Comparison of ENCODE assay signal across 8 cellular contexts in genomic region chr2:70767094-70767698, GRCh38. TPM values are rescaled to one million over a fixed set of nuclear protein-coding genes. Genes with fewer than 3 reads are reported as not detected.
DNase-seq lines count a peak whose midpoint lies in the region; ATAC-seq and TF ChIP-seq lines count a peak whose summit lies in the region.

No MANE protein-coding gene starts in this region.

- no peak overlapping the region for H3T11ph ChIP-seq in H9 (ENCODE audit: low read length)

- H3K27ac ChIP-seq in H9 (ENCODE audit: insufficient read length, low read depth, low read length) = no peak overlapping the region
- H3K27ac ChIP-seq in parathyroid adenoma = no peak overlapping the region

- H3K9me3 Mint-ChIP-seq in H9 (no peaks in the 10 kb centered on the region; a peak in 1 of 5 replicates), T-cell (no peaks in the 10 kb centered on the region)

- no peak overlapping the region for H2BK15ac ChIP-seq in H9 (ENCODE audit: low read depth, low read length)

- H3K9ac ChIP-seq in H9 (ENCODE audit: extremely low read depth, insufficient read length, low read length) = peak overlapping the region; percentile 53
- no peak overlapping the region for H3K9ac ChIP-seq in parathyroid adenoma

- peaks cover 48 to 53% of the 10 kb centered on the region in 2 experiments for H3K4me1 Mint-ChIP-seq in H9
- peaks cover 10 to 16% (median 15%) of the 10 kb centered on the region in 3 donors for H3K4me1 Mint-ChIP-seq in T-cell

- POLR2A ChIA-PET in T-cell (lab: Charles Lee) = no interaction called here

- H3K4me2 ChIP-seq in H9 (ENCODE audit: insufficient read depth, insufficient read length, low read length) = peak overlapping the region; percentile 95
- peak overlapping the region; percentile 71 for H3K4me2 ChIP-seq in parathyroid adenoma (ENCODE audit: low read length)

- H3K23me2 ChIP-seq in H9 (ENCODE audit: insufficient read length, low read depth, low read length, poor library complexity, severe bottlenecking) = peaks cover 5% of the 10 kb centered on the region

- H3K27me3 Mint-ChIP-seq in H9 (ENCODE audit: low read depth) = peaks cover 3% of the 10 kb centered on the region; the same call in 1 of the 2 replicates
- H3K27me3 Mint-ChIP-seq in T-cell = peaks cover 25 to 58% of the 10 kb centered on the region in 2 donors

- peak overlapping the region; percentile 80 to 94 for H3K4me3 Mint-ChIP-seq in H9
- H3K4me3 Mint-ChIP-seq in T-cell = peak overlapping the region; percentile 81 to 86 (median 83)

- H3K4me3 ChIP-seq in parathyroid adenoma (ENCODE audit: low read depth, low read length) = peak overlapping the region; percentile 29

- H3K27ac Mint-ChIP-seq in H9 (peak overlapping the region; percentile 76 to 98 (median 83); a peak in 5 of 7 replicates), T-cell (no peak overlapping the region)

- H2BK5ac ChIP-seq in H9 (ENCODE audit: insufficient read length, low read length) = no peak overlapping the region

- no peak overlapping the region for H2BK12ac ChIP-seq in H9 (ENCODE audit: insufficient read length, low read depth, low read length)

- H2BK20ac ChIP-seq in H9 (ENCODE audit: low read depth, low read length, poor library complexity, severe bottlenecking) = no peak overlapping the region

- no peak overlapping the region for H3K56ac ChIP-seq in H9 (ENCODE audit: insufficient read length, low read depth, low read length)

- H3K27me3 ChIP-seq in H9 (ENCODE audit: insufficient read depth, low read length) = no peaks in the 10 kb centered on the region
- H3K27me3 ChIP-seq in parathyroid adenoma (ENCODE audit: control insufficient read depth, insufficient read depth, low read length) = peaks cover 3% of the 10 kb centered on the region

- DNase-seq in A172 (ENCODE audit: low spot score) (peak; percentile 42), H9 (peak; percentile 83), T-cell (peak in 6 of 34 experiments; percentile 4 to 13 (median 7)), OCI-M1 (lab: John Stamatoyannopoulos, UW) (no peak), superior temporal gyrus (ENCODE audit: extremely low spot score) (no peak)

- no peak overlapping the region for H3K4ac ChIP-seq in H9 (ENCODE audit: low read depth, low read length)

- H3K36me3 ChIP-seq in parathyroid adenoma (ENCODE audit: control insufficient read depth, insufficient read depth, low read length) = no peaks in the 10 kb centered on the region

- H2BK120ac ChIP-seq in H9 (ENCODE audit: low read depth, low read length, poor library complexity, severe bottlenecking) = no peak overlapping the region

- H2AK5ac ChIP-seq in H9 (ENCODE audit: insufficient read length, low read length) = no peak overlapping the region

- H3K4me1 ChIP-seq in H9 (ENCODE audit: insufficient read depth, low read length) = peaks cover 16% of the 10 kb centered on the region; the same call in 1 of the 2 replicates
- no peaks in the 10 kb centered on the region for H3K4me1 ChIP-seq in parathyroid adenoma

- TF ChIP-seq CTCF in H9 (conservative IDR thresholded peaks at IDR 0.05) (no peak), parathyroid adenoma (IDR thresholded peaks at IDR 0.05) (no peak)

- H3K18ac ChIP-seq in H9 (ENCODE audit: insufficient read length, low read depth, low read length) = peak overlapping the region; percentile 0

- ATAC-seq in T-cell (replicated peaks in 1 of 4) (peak; percentile 28 to 54 (median 43)), esophagus mucosa (peak; percentile 25), HG03175 (IDR thresholded peaks at IDR 0.05; ENCODE audit: unreplicated experiment) (no peak)

- peaks cover 4 to 7% (median 5%) of the 10 kb centered on the region in 3 experiments; a peak in 6 of 7 replicates for H3K36me3 Mint-ChIP-seq in H9 (ENCODE audit: insufficient read depth in 1 of 3, low read depth in 3 of 3)
- H3K36me3 Mint-ChIP-seq in T-cell = no peaks in the 10 kb centered on the region

- H4K5ac ChIP-seq in H9 (ENCODE audit: insufficient read length, low read depth, low read length) = no peak overlapping the region

- no peak overlapping the region for H3K23ac ChIP-seq in H9 (ENCODE audit: insufficient read length, low read depth, low read length)

- CTCF ChIA-PET in T-cell (lab: Charles Lee) = no interaction called here

- H4K8ac ChIP-seq in H9 (replicated peaks; ENCODE audit: insufficient read length, low read depth, low read length) = no peak overlapping the region

- no peaks in the 10 kb centered on the region for H4K20me1 ChIP-seq in H9 (ENCODE audit: control insufficient read depth, insufficient read depth, insufficient read length)

- H3K9me3 ChIP-seq in H9 (ENCODE audit: control insufficient read depth, low read depth, low read length) (no peaks in the 10 kb centered on the region), parathyroid adenoma (ENCODE audit: control insufficient read depth, low read length) (no peaks in the 10 kb centered on the region)

- H2AFZ ChIP-seq in H9 (ENCODE audit: low read length) (no peak overlapping the region), parathyroid adenoma (peak overlapping the region; percentile 70)

- H3K79me2 ChIP-seq in H9 (ENCODE audit: insufficient read depth, low read length) (peaks cover 31% of the 10 kb centered on the region; the same call in 1 of the 2 replicates), parathyroid adenoma (no peaks in the 10 kb centered on the region)

- WGBS in H9 (ENCODE audit: extremely low coverage, insufficient read length, low lambda C conversion rate) = no CpG with 5 or more reads among the region's 51 CpGs

- peak overlapping the region; percentile 86; the same call in 1 of the 2 replicates for H3K14ac ChIP-seq in H9 (ENCODE audit: insufficient read depth, low read length)

- no peak overlapping the region for H4K91ac ChIP-seq in H9 (ENCODE audit: insufficient read length, low read depth, low read length)

- no peaks in the 10 kb centered on the region for H3K79me1 ChIP-seq in H9 (ENCODE audit: insufficient read depth, low read depth, low read length, poor library complexity, severe bottlenecking)

RNA-seq across cellular contexts. Expression of gene ADD2, which starts 0.8 kb away (rescaled TPM):
- 47.5 and 50.5 TPM in 2 replicates for total RNA-seq in A172 (2014; rRNA removed; shearing (Covaris generic))
- total RNA-seq in H9 (2021) = 124 TPM in 2 replicates
- 1 to 10 TPM; 4.7 to 7.9 (median 7.1) TPM for total RNA-seq in T-cell
- total RNA-seq in esophagus mucosa = 0.56 TPM

RNA-seq across cellular contexts. Expression of gene FIGLA, which starts 23.2 kb away (rescaled TPM):
- not detected in 2 replicates for total RNA-seq in A172 (2014; rRNA removed; shearing (Covaris generic))
- not detected in 2 replicates for total RNA-seq in H9 (2021)
- total RNA-seq in T-cell = not detected
- not detected for total RNA-seq in esophagus mucosa

RNA-seq across cellular contexts. Expression of gene CLEC4F, which starts 53.2 kb away (rescaled TPM):
- total RNA-seq in A172 (2014; rRNA removed; shearing (Covaris generic)) = not detected in 2 replicates
- total RNA-seq in H9 (2021) = not detected in 2 replicates
- not detected for total RNA-seq in T-cell
- not detected for total RNA-seq in esophagus mucosa

Comparison
In these comparisons a context has a peak if more than half of its experiments do, and no peak if none do; other contexts are left out.
1. DNase-seq: peak in A172 (single experiment) and H9 (single experiment); none in OCI-M1 (single experiment) and superior temporal gyrus (single experiment).
2. H3K27ac Mint-ChIP-seq: peak in H9 (3 of 3); none in T-cell (0 of 2).